20 cellular contexts compared by ENCODE assay signal in the genomic region with DNA sequence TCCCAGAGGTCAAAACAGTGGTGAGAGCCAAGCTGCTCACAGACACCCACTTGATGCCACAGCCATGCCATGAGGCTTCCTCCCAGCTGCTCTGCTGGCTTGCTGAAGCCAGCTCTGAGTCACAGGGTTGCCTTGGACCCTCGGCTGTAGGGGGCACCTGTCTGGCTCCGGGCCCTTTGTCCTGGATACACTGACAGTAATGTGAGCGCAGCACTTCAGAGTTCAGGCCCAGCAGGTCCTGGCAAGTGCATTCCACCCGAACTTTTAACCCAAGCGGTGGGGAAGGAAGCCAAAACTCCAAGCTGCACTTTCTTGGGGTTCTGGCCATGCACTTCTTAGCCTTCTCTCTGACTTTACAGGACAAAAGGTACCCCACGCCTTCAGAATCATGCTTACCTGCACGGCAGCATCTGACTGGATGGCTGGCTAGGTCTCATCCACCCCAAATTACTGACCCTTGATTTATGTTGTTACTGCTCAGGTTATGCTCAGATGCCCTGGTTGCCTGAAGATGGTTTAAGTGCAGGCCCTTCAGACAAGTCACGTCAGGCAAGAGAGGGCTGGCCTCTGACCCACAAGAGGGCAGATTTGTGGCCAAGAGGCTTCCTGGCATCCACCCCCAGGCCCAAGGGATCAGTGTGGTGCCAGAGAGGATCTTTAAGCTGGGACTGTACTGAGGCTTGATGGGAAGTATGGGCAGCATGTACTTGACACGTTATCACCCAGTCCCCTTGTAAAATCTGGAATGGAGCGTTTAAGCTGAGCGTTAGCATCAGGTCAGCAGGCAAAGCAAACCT. TPM values are rescaled to one million over a fixed set of nuclear protein-coding genes. Genes with fewer than 3 reads are reported as not detected.
DNase-seq lines count a peak whose midpoint lies in the region; ATAC-seq and TF ChIP-seq lines count a peak whose summit lies in the region.
"Had no signal": no experiment of that assay in that cellular context is flagged by ENCODE, and none has a peak within 500 bp of the region (broad histone marks: within the 10 kb centered on the region; RNA-seq: fewer than 3 reads in every experiment).

No MANE protein-coding gene starts in this region.

- TF ChIP-seq POLR2A in IMR-90 (IDR thresholded peaks at IDR 0.05; ENCODE audit: low read depth, low read length): no peak

- H3K18ac ChIP-seq in IMR-90 (ENCODE audit: low read depth, low read length): no peak overlapping the region

- H2AK9ac ChIP-seq in IMR-90 (replicated peaks; ENCODE audit: low read depth, low read length, poor library complexity): peak overlapping the region; percentile 28

- H3K4ac ChIP-seq in IMR-90 (ENCODE audit: low read depth, low read length): no peak overlapping the region

- DNase-seq in CD4-positive, alpha-beta T cell: no peak
- DNase-seq in IMR-90: no peak
- DNase-seq in nephron progenitor cell: no peak
- DNase-seq in foreskin fibroblast: no peak
- no peak for DNase-seq in NK-92 (lab: John Stamatoyannopoulos, UW; ENCODE audit: unreplicated experiment)
- DNase-seq in Caco-2: no peak
- no peak for DNase-seq in right cardiac atrium
- DNase-seq: activated CD4-positive, alpha-beta T cell treated with anti-CD3 and anti-CD28 coated beads, Interleukin-2, amount 10 ng/mL, durations not matched to agents 7 days and 5 days; activated gamma-delta T cell treated with Interleukin-2 at 50 U/mL for 16 hours; effector CD4-positive, alpha-beta T cell; NCI-H146; NCI-H748 treated with DMSO at 0.1 percent for 48 hours; Right ventricle myocardium superior had no signal

- H3K4me3 Mint-ChIP-seq in CD4-positive, alpha-beta T cell: peak overlapping the region; percentile 20
- H3K4me3 Mint-ChIP-seq in brain (no peak overlapping the region), nephron progenitor cell (no peak overlapping the region), Caco-2 (ENCODE audit: unreplicated experiment) (no peak overlapping the region)
- H3K4me3 Mint-ChIP-seq: activated CD4-positive, alpha-beta T cell treated with anti-CD3 and anti-CD28 coated beads, Interleukin-2, amount 10 ng/mL, durations not matched to agents 7 days and 5 days had no signal

- no peak overlapping the region for H3K4me3 ChIP-seq in IMR-90 (ENCODE audit: insufficient read depth, low read depth, low read length)
- no peak overlapping the region for H3K4me3 ChIP-seq in foreskin fibroblast (ENCODE audit: low read depth in 1 of 2, low read length in 2 of 2)
- no peak overlapping the region for H3K4me3 ChIP-seq in Caco-2 (ENCODE audit: low read depth, low read length)
- no peak overlapping the region for H3K4me3 ChIP-seq in right cardiac atrium (ENCODE audit: low read length)
- H3K4me3 ChIP-seq: breast epithelium, vagina had no signal

- no peak for TF ChIP-seq CTCF in CD4-positive, alpha-beta T cell (IDR thresholded peaks at IDR 0.05)
- no peak for TF ChIP-seq CTCF in IMR-90 (conservative IDR thresholded peaks at IDR 0.05; ENCODE audit: low read depth, low read length)
- TF ChIP-seq CTCF in brain (conservative IDR thresholded peaks at IDR 0.05): no peak
- TF ChIP-seq CTCF in nephron progenitor cell (IDR thresholded peaks at IDR 0.05): no peak
- no peak for TF ChIP-seq CTCF in foreskin fibroblast (IDR thresholded peaks at IDR 0.05; ENCODE audit: low read depth, low read length)
- no peak for TF ChIP-seq CTCF in Caco-2 (IDR thresholded peaks at IDR 0.05; ENCODE audit: insufficient read depth in 1 of 2, low read depth in 1 of 2, low read length in 1 of 2, severe bottlenecking in 1 of 2, unreplicated experiment in 1 of 2)

- no peaks in the 10 kb centered on the region for H3K9me3 Mint-ChIP-seq in CD4-positive, alpha-beta T cell
- H3K9me3 Mint-ChIP-seq in brain (no peaks in the 10 kb centered on the region), nephron progenitor cell (no peaks in the 10 kb centered on the region), Caco-2 (ENCODE audit: unreplicated experiment) (no peaks in the 10 kb centered on the region)
- H3K9me3 Mint-ChIP-seq: activated CD4-positive, alpha-beta T cell treated with anti-CD3 and anti-CD28 coated beads, Interleukin-2, amount 10 ng/mL, durations not matched to agents 7 days and 5 days had no signal

- no peak overlapping the region for H2AK5ac ChIP-seq in IMR-90 (ENCODE audit: low read depth, low read length)

- H3K4me2 ChIP-seq in IMR-90 (ENCODE audit: low read depth, low read length): no peak overlapping the region

- no peaks in the 10 kb centered on the region for H3K27me3 ChIP-seq in CD4-positive, alpha-beta T cell (ENCODE audit: control insufficient read depth, insufficient read depth, low read length)
- H3K27me3 ChIP-seq in IMR-90 (ENCODE audit: control insufficient read depth, insufficient read depth, low read length): no peaks in the 10 kb centered on the region
- H3K27me3 ChIP-seq in Caco-2 (replicated peaks; ENCODE audit: control insufficient read depth, insufficient read depth, low read length): no peaks in the 10 kb centered on the region
- no peaks in the 10 kb centered on the region for H3K27me3 ChIP-seq in right cardiac atrium (ENCODE audit: control insufficient read depth, insufficient read depth)
- H3K27me3 ChIP-seq: breast epithelium, vagina had no signal

- dilution Hi-C loops in IMR-90 (cut with HindIII; ENCODE audit: low sequenced_read_pairs, unreplicated experiment): no loop called here

- H2AFZ ChIP-seq in IMR-90 (replicated peaks; ENCODE audit: low read length, poor library complexity): no peak overlapping the region

- in situ Hi-C loops in IMR-90 (cut with MboI; ENCODE audit: low sequenced_read_pairs): no loop called here

- intact Hi-C loops in CD4-positive, alpha-beta T cell (cut with DNase I, micrococcal nuclease): no loop called here
- intact Hi-C loops in IMR-90 (cut with micrococcal nuclease): no loop called here
- intact Hi-C loops in Caco-2 (cut with micrococcal nuclease; ENCODE audit: unreplicated experiment): no loop called here
- intact Hi-C loops in right cardiac atrium (cut with DNase I): no loop called here

- peaks cover 14% of the 10 kb centered on the region for H3K4me1 ChIP-seq in IMR-90 (ENCODE audit: control insufficient read depth, insufficient read depth, low read length)
- 0 out of 2 replicates have a peak, but pooled peaks cover 5% of the 10 kb centered on the region for H3K4me1 ChIP-seq in Caco-2
- peaks cover 8% of the 10 kb centered on the region for H3K4me1 ChIP-seq in right cardiac atrium (ENCODE audit: control insufficient read depth, insufficient read depth, low read length)

- CTCF ChIA-PET in CD4-positive, alpha-beta T cell (lab: Charles Lee): no interaction called here
- CTCF ChIA-PET in IMR-90 (lab: Yijun Ruan, JAX) (no interaction called here), Caco-2 (lab: Charles Lee) (no interaction called here)

- H3K27ac ChIP-seq in CD4-positive, alpha-beta T cell (ENCODE audit: low read depth, low read length): no peak overlapping the region
- H3K27ac ChIP-seq in IMR-90 (ENCODE audit: insufficient read depth, low read length): no peak overlapping the region
- H3K27ac ChIP-seq in right cardiac atrium (ENCODE audit: low read length): no peak overlapping the region
- H3K27ac ChIP-seq: C4-2B, vagina had no signal

- POLR2A ChIA-PET in CD4-positive, alpha-beta T cell (lab: Charles Lee): no interaction called here
- POLR2A ChIA-PET in IMR-90 (lab: Charles Lee; ENCODE audit: unreplicated experiment) (no interaction called here), Caco-2 (lab: Charles Lee) (no interaction called here)

- no peak overlapping the region for H3K27ac Mint-ChIP-seq in CD4-positive, alpha-beta T cell
- H3K27ac Mint-ChIP-seq in brain (peak overlapping the region in 3 of 5 experiments; percentile 17 to 92 (median 67)), nephron progenitor cell (peak overlapping the region; percentile 86), Caco-2 (ENCODE audit: unreplicated experiment) (no peak overlapping the region)

- no peaks in the 10 kb centered on the region for H3K9me3 ChIP-seq in CD4-positive, alpha-beta T cell (ENCODE audit: control insufficient read depth, low read length)
- no peaks in the 10 kb centered on the region for H3K9me3 ChIP-seq in IMR-90 (ENCODE audit: control insufficient read depth, insufficient read depth, low read length)
- H3K9me3 ChIP-seq in Caco-2: no peaks in the 10 kb centered on the region
- H3K9me3 ChIP-seq in right cardiac atrium (ENCODE audit: control insufficient read depth, low read length): no peaks in the 10 kb centered on the region
- H3K9me3 ChIP-seq: breast epithelium, vagina had no signal

- no peak for TF ChIP-seq RAD21 in IMR-90 (IDR thresholded peaks at IDR 0.05; ENCODE audit: low read length)

- no peak overlapping the region for H3K9ac ChIP-seq in IMR-90 (ENCODE audit: low read depth, low read length)

- H3K79me1 ChIP-seq in IMR-90 (ENCODE audit: low read depth in 1 of 2, low read length in 2 of 2): peaks cover 29 to 82% of the 10 kb centered on the region in 2 experiments

- no peaks in the 10 kb centered on the region for H3K27me3 Mint-ChIP-seq in CD4-positive, alpha-beta T cell
- H3K27me3 Mint-ChIP-seq in brain: peaks cover 7% of the 10 kb centered on the region
- peaks cover 8% of the 10 kb centered on the region for H3K27me3 Mint-ChIP-seq in nephron progenitor cell (ENCODE audit: low read depth, poor library complexity)
- H3K27me3 Mint-ChIP-seq in Caco-2 (ENCODE audit: insufficient read depth, unreplicated experiment): no peaks in the 10 kb centered on the region
- H3K27me3 Mint-ChIP-seq: activated CD4-positive, alpha-beta T cell treated with anti-CD3 and anti-CD28 coated beads, Interleukin-2, amount 10 ng/mL, durations not matched to agents 7 days and 5 days had no signal

- peaks cover 26% of the 10 kb centered on the region for H3K4me1 Mint-ChIP-seq in CD4-positive, alpha-beta T cell (ENCODE audit: low read depth)
- peaks cover 18% of the 10 kb centered on the region for H3K4me1 Mint-ChIP-seq in brain
- H3K4me1 Mint-ChIP-seq in nephron progenitor cell: peaks cover 38% of the 10 kb centered on the region
- peaks cover 13% of the 10 kb centered on the region for H3K4me1 Mint-ChIP-seq in Caco-2 (ENCODE audit: low read depth, unreplicated experiment)

- no peak overlapping the region for H2BK20ac ChIP-seq in IMR-90 (ENCODE audit: low read depth, low read length)

- H3K36me3 ChIP-seq in IMR-90 (ENCODE audit: control insufficient read depth, insufficient read depth, low read length) (peaks cover 21% of the 10 kb centered on the region; the same call in 1 of the 2 replicates), Caco-2 (ENCODE audit: control insufficient read depth, insufficient read depth, low read length) (no peaks in the 10 kb centered on the region)
- H3K36me3 ChIP-seq: breast epithelium had no signal

- no peak overlapping the region for H4K91ac ChIP-seq in IMR-90 (ENCODE audit: insufficient read depth, low read depth, low read length)

- peaks cover 38% of the 10 kb centered on the region for H3K36me3 Mint-ChIP-seq in CD4-positive, alpha-beta T cell (ENCODE audit: low read depth)
- H3K36me3 Mint-ChIP-seq in brain: peaks cover 10% of the 10 kb centered on the region
- peaks cover 14% of the 10 kb centered on the region for H3K36me3 Mint-ChIP-seq in nephron progenitor cell (ENCODE audit: low read depth)
- H3K36me3 Mint-ChIP-seq in Caco-2 (ENCODE audit: insufficient read depth, unreplicated experiment): peaks cover 54% of the 10 kb centered on the region

- H3K23ac ChIP-seq in IMR-90 (ENCODE audit: low read depth, low read length): no peak overlapping the region

- no peak overlapping the region for H4K5ac ChIP-seq in IMR-90 (ENCODE audit: low read depth, low read length)

- BruUV-seq in IMR-90 (replicated peaks; lab: Mats Ljungman, UMichigan) (no TSS peak), Caco-2 (replicated peaks; lab: Mats Ljungman, UMichigan) (no TSS peak)

- peaks cover 27% of the 10 kb centered on the region for H3K9me1 ChIP-seq in IMR-90 (ENCODE audit: insufficient read depth, low read length)

- peaks cover 37% of the 10 kb centered on the region for H4K20me1 ChIP-seq in IMR-90 (ENCODE audit: insufficient read depth, low read length)

- H2BK120ac ChIP-seq in IMR-90 (ENCODE audit: low read depth, low read length): no peak overlapping the region

- 78% methylated on average over 6 of the region's 11 CpGs; no CpG with 5 or more reads in 1 of the 2 experiments for WGBS in IMR-90 (ENCODE audit: extremely low coverage in 2 of 2, insufficient read length in 1 of 2), 2 experiments
- 63% methylated on average over 11 of the region's 11 CpGs for WGBS in right cardiac atrium

- H3K56ac ChIP-seq in IMR-90 (ENCODE audit: extremely low read depth, insufficient read depth, low read length): no peak overlapping the region

- no peak overlapping the region for H2BK15ac ChIP-seq in IMR-90 (ENCODE audit: low read depth, low read length)

- ATAC-seq in CD4-positive, alpha-beta T cell (ENCODE audit: poor library complexity): no peak
- ATAC-seq in IMR-90 (ENCODE audit: low read depth) (no peak), right cardiac atrium (no peak)

- no peak overlapping the region for H3K14ac ChIP-seq in IMR-90 (replicated peaks; ENCODE audit: low read depth, low read length)

- no peak overlapping the region for H2BK5ac ChIP-seq in IMR-90 (ENCODE audit: low read depth, low read length, poor library complexity, severe bottlenecking)

- no peak overlapping the region for H4K8ac ChIP-seq in IMR-90 (ENCODE audit: low read depth in 2 of 2, low read length in 2 of 2)

RNA-seq across cellular contexts. Expression of gene SLC25A29, which starts 24.8 kb away (rescaled TPM):
- total RNA-seq in CD4-positive, alpha-beta T cell: 1 to 10 TPM; 2.5 TPM
- total RNA-seq in IMR-90 (2012; rRNA removed) (6.5 and 6.9 TPM in 2 replicates), Caco-2 (2022) (28.5 and 29.9 TPM in 2 replicates), right cardiac atrium (10 to 100 TPM; 22.9 to 41.1 (median 23.9) TPM)
- polyA plus RNA-seq in IMR-90 (2012; rRNA removed) (37.7 and 42.6 TPM in 2 replicates), brain (ENCODE audit: insufficient read depth, low read depth, low replicate concordance) (50.1 TPM), right cardiac atrium (20.9 TPM)
- 17.9 and 46.0 TPM in 2 replicates for polyA plus RNA-seq in IMR-90 (2012; cell fraction: cytosol; rRNA removed)
- polyA plus RNA-seq in IMR-90 (2012; cell fraction: nucleus; rRNA removed; ENCODE audit: low replicate concordance): 218 and 643 TPM in 2 replicates

RNA-seq across cellular contexts. Expression of gene SLC25A47, which starts 41.7 kb away (rescaled TPM):
- not detected for total RNA-seq in CD4-positive, alpha-beta T cell
- total RNA-seq in IMR-90 (2012; rRNA removed) (not detected in 2 replicates), Caco-2 (2022) (not detected in 2 replicates), right cardiac atrium (not detected)
- polyA plus RNA-seq in IMR-90 (2012; rRNA removed) (not detected in 2 replicates), brain (ENCODE audit: insufficient read depth, low read depth, low replicate concordance) (0.27 TPM), right cardiac atrium (not detected)
- polyA plus RNA-seq in IMR-90 (2012; cell fraction: cytosol; rRNA removed): 0.02 TPM in 1 of 2 replicates, not detected in the other
- polyA plus RNA-seq in IMR-90 (2012; cell fraction: nucleus; rRNA removed; ENCODE audit: low replicate concordance): 0.10 TPM in 1 of 2 replicates, not detected in the other
- total RNA-seq: activated CD4-positive, alpha-beta T cell treated with anti-CD3 and anti-CD28 coated beads, Interleukin-2, amount 10 ng/mL, durations not matched to agents 7 days and 5 days; frontal cortex; pulmonary artery endothelial cell; Right ventricle myocardium superior; T-helper 2 cell treated with Interferon-gamma antibody and Interleukin-4, amounts not matched to agents 100 ng/mL and 5 ng/mL, for 36 hours; vagina had no signal

RNA-seq across cellular contexts. Expression of gene YY1, which starts 42.5 kb away (rescaled TPM):
- 10 to 100 TPM; 68.9 to 70.4 TPM for total RNA-seq in CD4-positive, alpha-beta T cell
- total RNA-seq in IMR-90 (2012; rRNA removed): 26.7 and 29.9 TPM in 2 replicates
- 21.1 and 21.7 TPM in 2 replicates for polyA plus RNA-seq in IMR-90 (2012; rRNA removed)
- 14.4 and 15.6 TPM in 2 replicates for polyA plus RNA-seq in IMR-90 (2012; cell fraction: cytosol; rRNA removed)
- polyA plus RNA-seq in IMR-90 (2012; cell fraction: nucleus; rRNA removed; ENCODE audit: low replicate concordance): 20.1 and 46.1 TPM in 2 replicates
- 43.9 TPM for polyA plus RNA-seq in brain (ENCODE audit: insufficient read depth, low read depth, low replicate concordance)
- total RNA-seq in Caco-2 (2022): 91.0 and 94.1 TPM in 2 replicates
- total RNA-seq in right cardiac atrium: 10 to 100 TPM; 45.4 to 47.4 (median 46.3) TPM
- polyA plus RNA-seq in right cardiac atrium: 28.8 TPM

Comparison
In these comparisons a context has a peak if more than half of its experiments do, and no peak if none do; other contexts are left out.
1. H3K27ac Mint-ChIP-seq: peak in brain (3 of 5) and nephron progenitor cell (single experiment); none in CD4-positive, alpha-beta T cell (single experiment) and Caco-2 (single experiment).